Comparison of ENCODE assay signal across 11 cellular contexts in the genomic region with DNA sequence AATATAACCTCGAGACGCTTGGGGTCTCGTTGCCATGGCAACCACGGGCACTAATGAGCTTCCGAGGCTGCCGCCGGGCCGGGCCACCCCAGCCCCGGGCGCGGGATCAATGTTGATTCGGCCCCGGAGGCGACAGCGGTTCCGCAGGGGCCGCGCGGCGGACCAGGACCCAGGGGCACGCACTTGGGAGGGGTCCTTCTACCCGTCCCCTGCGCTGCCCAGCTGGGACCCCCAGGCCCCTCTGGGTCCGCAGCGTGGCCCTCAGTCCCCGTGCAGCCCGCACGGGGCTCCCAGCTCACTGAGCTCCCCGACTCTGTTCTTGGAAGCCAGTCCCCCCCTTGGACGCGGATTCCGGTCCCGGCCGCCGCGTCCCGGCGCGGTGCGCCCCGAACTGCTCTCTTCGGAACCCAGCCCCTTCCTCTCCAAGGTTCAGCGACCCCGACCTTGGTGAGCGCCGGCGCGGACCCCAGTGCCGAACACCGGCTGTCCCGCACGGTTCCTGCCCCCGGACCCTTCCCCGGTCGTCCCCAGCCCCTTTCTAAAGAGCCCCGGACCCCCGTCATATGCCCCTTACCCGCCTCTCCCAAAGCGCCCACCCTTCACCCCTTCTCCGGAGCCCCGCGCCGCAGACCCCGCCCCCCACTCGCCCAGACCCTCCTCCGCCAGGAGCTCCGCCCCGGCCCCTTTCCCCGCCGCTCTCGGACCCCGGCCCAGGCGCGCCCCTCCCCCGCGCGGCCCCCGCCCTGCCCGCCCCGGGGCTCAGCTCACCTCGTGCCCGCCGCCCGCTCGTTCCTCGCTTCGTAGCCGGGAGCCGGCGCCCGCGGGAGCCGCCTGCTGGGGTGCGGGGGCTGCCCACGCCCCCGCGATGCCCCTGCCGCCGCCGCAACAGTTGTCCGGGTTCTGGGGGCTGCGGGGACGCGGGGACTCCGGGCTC. TPM values are rescaled to one million over a fixed set of nuclear protein-coding genes. Genes with fewer than 3 reads are reported as not detected.
DNase-seq lines count a peak whose midpoint lies in the region; ATAC-seq and TF ChIP-seq lines count a peak whose summit lies in the region.
"Had no signal": no experiment of that assay in that cellular context is flagged by ENCODE, and none has a peak within 500 bp of the region (broad histone marks: within the 10 kb centered on the region; RNA-seq: fewer than 3 reads in every experiment).

No MANE protein-coding gene starts in this region.

- H3K4me3 ChIP-seq in SK-N-SH (ENCODE audit: low read depth in 2 of 2, low read length in 1 of 2): peak overlapping the region in 1 of 2 experiments; percentile 10; a peak in 1 of 4 replicates
- H3K4me3 ChIP-seq in mammary epithelial cell (replicated peaks in 1 of 3; ENCODE audit: insufficient read depth in 1 of 3, low read depth in 2 of 3, low read length in 3 of 3): peak overlapping the region; percentile 13 to 34 (median 30)
- peak overlapping the region; percentile 22 for H3K4me3 ChIP-seq in mesendoderm (ENCODE audit: low read length)

- H3F3A ChIP-seq in SK-N-SH (replicated peaks; ENCODE audit: insufficient read depth): no peaks in the 10 kb centered on the region

- H3K56ac ChIP-seq in mesendoderm (ENCODE audit: low read length): peak overlapping the region; percentile 73

- H3K23ac ChIP-seq in mesendoderm (ENCODE audit: low read length): no peak overlapping the region

- peak overlapping the region; percentile 8 for H3K4ac ChIP-seq in mesendoderm (ENCODE audit: low read depth, low read length)

- 21% methylated on average over 17 of the region's 105 CpGs for WGBS in SK-N-SH (ENCODE audit: low lambda C conversion rate)
- 8% methylated on average over 9 of the region's 105 CpGs for WGBS in mammary epithelial cell (ENCODE audit: low coverage, missing lambda C conversion rate)
- WGBS in mesendoderm (ENCODE audit: extremely low coverage, insufficient coverage, low lambda C conversion rate): no CpG with 5 or more reads among the region's 105 CpGs

- H4K8ac ChIP-seq in mesendoderm (ENCODE audit: low read depth, low read length): no peak overlapping the region

- no peak overlapping the region for H4K5ac ChIP-seq in mesendoderm (ENCODE audit: low read length)

- peak overlapping the region; percentile 17 for H3K18ac ChIP-seq in mesendoderm (ENCODE audit: low read length)

- DNase-seq in SK-N-SH (peak; percentile 71), mammary epithelial cell (no peak), mesendoderm (no peak), type B pancreatic cell (ENCODE audit: extremely low spot score, unreplicated experiment) (no peak), left colon (no peak)
- DNase-seq: activated T-cell treated with anti-CD3 and anti-CD28 coated beads, Interleukin-2, amount 50 U/mL, for 1 hour; NK-92 treated with Interleukin-12 subunit alpha and Interleukin-12 subunit beta, amount 100 ng/mL, for 24 hours; small intestine had no signal

- H4K20me1 ChIP-seq in SK-N-SH (ENCODE audit: insufficient read depth) (no peaks in the 10 kb centered on the region), mammary epithelial cell (ENCODE audit: insufficient read depth, low read length) (no peaks in the 10 kb centered on the region)

- intact Hi-C loops in mammary epithelial cell (cut with micrococcal nuclease) (no loop called here), left colon (cut with DNase I, micrococcal nuclease) (no loop called here)

- H3K79me2 ChIP-seq in SK-N-SH (ENCODE audit: insufficient read depth) (no peaks in the 10 kb centered on the region), mammary epithelial cell (ENCODE audit: insufficient read depth, low read length) (no peaks in the 10 kb centered on the region), mesendoderm (ENCODE audit: control insufficient read depth, insufficient read depth, low read length) (no peaks in the 10 kb centered on the region)

- no peaks in the 10 kb centered on the region for H3K9me3 Mint-ChIP-seq in type B pancreatic cell

- no peak overlapping the region for H2BK15ac ChIP-seq in mesendoderm (replicated peaks; ENCODE audit: low read depth)

- peaks cover 19% of the 10 kb centered on the region; the same call in 1 of the 2 replicates for H3K27me3 ChIP-seq in SK-N-SH (ENCODE audit: insufficient read depth)
- no peaks in the 10 kb centered on the region for H3K27me3 ChIP-seq in mammary epithelial cell (ENCODE audit: insufficient read depth, low read length)
- H3K27me3 ChIP-seq in mesendoderm (ENCODE audit: insufficient read depth, low read length, poor library complexity): peaks cover 9% of the 10 kb centered on the region

- H2AFZ ChIP-seq in SK-N-SH (ENCODE audit: low read depth): no peak overlapping the region
- H2AFZ ChIP-seq in mammary epithelial cell (ENCODE audit: low read depth, low read length): peak overlapping the region; percentile 57

- no peak for TF ChIP-seq EP300 in SK-N-SH (IDR thresholded peaks at IDR 0.05; ENCODE audit: borderline replicate concordance in 1 of 2, low read depth in 1 of 2, low read length in 1 of 2)

- H3K4me1 Mint-ChIP-seq in type B pancreatic cell (ENCODE audit: unreplicated experiment): peaks cover 25% of the 10 kb centered on the region

- no peak overlapping the region for H2BK5ac ChIP-seq in mesendoderm (ENCODE audit: low read length)

- no peak overlapping the region for H3K27ac Mint-ChIP-seq in type B pancreatic cell

- peak overlapping the region; percentile 47; the same call in 1 of the 2 replicates for H3K4me2 ChIP-seq in SK-N-SH
- peak overlapping the region; percentile 83 for H3K4me2 ChIP-seq in mammary epithelial cell (ENCODE audit: insufficient read depth, low read depth, low read length)
- peak overlapping the region; percentile 52 for H3K4me2 ChIP-seq in mesendoderm (ENCODE audit: low read length)

- TF ChIP-seq CTCF in SK-N-SH (IDR thresholded peaks at IDR 0.05): no peak
- no peak for TF ChIP-seq CTCF in mammary epithelial cell (conservative IDR thresholded peaks at IDR 0.05 in 1 of 2, IDR thresholded peaks at IDR 0.05 in 1 of 2; ENCODE audit: extremely low read depth in 1 of 2, insufficient read depth in 1 of 2, low read depth in 1 of 2, low read length in 2 of 2)
- no peak for TF ChIP-seq CTCF in type B pancreatic cell (conservative IDR thresholded peaks at IDR 0.05)

- H2BK120ac ChIP-seq in mesendoderm (ENCODE audit: low read depth, low read length): no peak overlapping the region

- peaks cover 54% of the 10 kb centered on the region for H3K27me3 Mint-ChIP-seq in type B pancreatic cell

- CTCF ChIA-PET in SK-N-SH (lab: Yijun Ruan, JAX): interaction anchor here (0.6 to 2.1 kb wide), 9 partner anchors 9 to 338 kb away, joined by 3 to 6 read pairs (median 4); no protein-coding TSS in a partner anchor
- CTCF ChIA-PET in mammary epithelial cell (lab: Charles Lee; ENCODE audit: low non-redundant PET): interaction anchor here (0.8 kb wide), 1 partner anchor 231 kb away, joined by 7 read pairs; no protein-coding TSS in a partner anchor

- H3K4me3 Mint-ChIP-seq in type B pancreatic cell: peak overlapping the region; percentile 58

- H3K9me3 ChIP-seq in SK-N-SH (no peaks in the 10 kb centered on the region), mammary epithelial cell (replicated peaks; ENCODE audit: insufficient read depth, low read length) (no peaks in the 10 kb centered on the region)

- dilution Hi-C loops in mammary epithelial cell (cut with HindIII; ENCODE audit: low sequenced_read_pairs): no loop called here

- TF ChIP-seq RAD21 in SK-N-SH (IDR thresholded peaks at IDR 0.05; ENCODE audit: low read length): no peak

- in situ Hi-C loops in mammary epithelial cell (cut with MboI; ENCODE audit: low sequenced_read_pairs in 2 of 2): no loop called here

- no peaks in the 10 kb centered on the region for H3K36me3 ChIP-seq in SK-N-SH (replicated peaks in 1 of 2; ENCODE audit: control insufficient read depth in 1 of 2, insufficient read depth in 2 of 2, low read length in 1 of 2)
- no peaks in the 10 kb centered on the region for H3K36me3 ChIP-seq in mammary epithelial cell (ENCODE audit: insufficient read depth, low read length)
- no peaks in the 10 kb centered on the region for H3K36me3 ChIP-seq in mesendoderm (ENCODE audit: control insufficient read depth, insufficient read depth, low read length)

- H3K36me3 Mint-ChIP-seq in type B pancreatic cell: no peaks in the 10 kb centered on the region

- no peak overlapping the region for H2AK5ac ChIP-seq in mesendoderm (ENCODE audit: low read length)

- no peak overlapping the region for H3K27ac ChIP-seq in SK-N-SH (ENCODE audit: low read depth in 2 of 2, low read length in 1 of 2)
- H3K27ac ChIP-seq in mammary epithelial cell (ENCODE audit: insufficient read depth, low read depth, low read length): no peak overlapping the region
- H3K27ac ChIP-seq in mesendoderm (ENCODE audit: low read depth, low read length): no peak overlapping the region

- H3K9me2 ChIP-seq in SK-N-SH: no peaks in the 10 kb centered on the region

- ATAC-seq in SK-N-SH treated with all-trans-retinoic acid at 6 μM for 48 hours (no peak), left colon (no peak), HG03280 (IDR thresholded peaks at IDR 0.05; ENCODE audit: unreplicated experiment) (no peak), HG02642 (IDR thresholded peaks at IDR 0.05; ENCODE audit: poor library complexity, unreplicated experiment) (no peak)

- no TSS peak for BruUV-seq in mammary epithelial cell (replicated peaks; lab: Mats Ljungman, UMichigan)

- H3K4me1 ChIP-seq in SK-N-SH (ENCODE audit: control insufficient read depth in 1 of 2, insufficient read depth in 2 of 2, low read depth in 1 of 2, low read length in 1 of 2) (peaks cover 3 to 13% of the 10 kb centered on the region in 2 experiments; a peak in 1 of 4 replicates), mammary epithelial cell (ENCODE audit: insufficient read depth, low read length) (peaks cover 12% of the 10 kb centered on the region), mesendoderm (ENCODE audit: control insufficient read depth, low read depth, low read length) (no peaks in the 10 kb centered on the region)

- no peaks in the 10 kb centered on the region for H3K79me1 ChIP-seq in mesendoderm (ENCODE audit: low read length)

- POLR2A ChIA-PET in SK-N-SH (lab: Yijun Ruan, JAX): interaction anchor here (0.6 kb wide), 1 partner anchor 1144 kb away, joined by 3 read pairs; no protein-coding TSS in a partner anchor

- H3K9ac ChIP-seq in SK-N-SH: no peak overlapping the region
- H3K9ac ChIP-seq in mammary epithelial cell (ENCODE audit: insufficient read depth, low read length): no peak overlapping the region
- H3K9ac ChIP-seq in mesendoderm (ENCODE audit: low read length): peak overlapping the region; percentile 41

TF ChIP-seq in SK-N-SH, 30 proteins besides CTCF, POLR2A, EP300 and RAD21 (continues in another document):
- no peak for TF ChIP-seq TEAD4 (IDR thresholded peaks at IDR 0.05; ENCODE audit: borderline replicate concordance, insufficient read depth)

RNA-seq across cellular contexts. Expression of a gene that starts 18.2 kb away (rescaled TPM):
- 0.10 and 0.11 TPM in 2 replicates for polyA plus RNA-seq in SK-N-SH (2012; rRNA removed)
- polyA plus RNA-seq in SK-N-SH (2012; cell fraction: cytosol; rRNA removed): 0.06 and 0.08 TPM in 2 replicates
- polyA plus RNA-seq in SK-N-SH (2012; cell fraction: nucleus; rRNA removed): 0.06 and 0.10 TPM in 2 replicates
- total RNA-seq in mammary epithelial cell: 1 to 10 TPM; 3.9 to 9.2 TPM
- 2.9 TPM for polyA plus RNA-seq in mammary epithelial cell
- 7.2 TPM for polyA minus RNA-seq in mammary epithelial cell
- polyA plus RNA-seq in mesendoderm (2013, experiment 1 of 2): 4.6 TPM
- polyA plus RNA-seq in mesendoderm (2013, experiment 2 of 2): 4.5 TPM
- total RNA-seq in type B pancreatic cell (ENCODE audit: low replicate concordance): 2.3 and 2.8 TPM in 2 replicates
- 1 to 10 TPM in 1 of 2 donors, under 1 TPM in 1; 0.27 to 8.6 TPM for total RNA-seq in left colon
